Comparison of ENCODE assay signal across 9 cellular contexts in the genomic region with DNA sequence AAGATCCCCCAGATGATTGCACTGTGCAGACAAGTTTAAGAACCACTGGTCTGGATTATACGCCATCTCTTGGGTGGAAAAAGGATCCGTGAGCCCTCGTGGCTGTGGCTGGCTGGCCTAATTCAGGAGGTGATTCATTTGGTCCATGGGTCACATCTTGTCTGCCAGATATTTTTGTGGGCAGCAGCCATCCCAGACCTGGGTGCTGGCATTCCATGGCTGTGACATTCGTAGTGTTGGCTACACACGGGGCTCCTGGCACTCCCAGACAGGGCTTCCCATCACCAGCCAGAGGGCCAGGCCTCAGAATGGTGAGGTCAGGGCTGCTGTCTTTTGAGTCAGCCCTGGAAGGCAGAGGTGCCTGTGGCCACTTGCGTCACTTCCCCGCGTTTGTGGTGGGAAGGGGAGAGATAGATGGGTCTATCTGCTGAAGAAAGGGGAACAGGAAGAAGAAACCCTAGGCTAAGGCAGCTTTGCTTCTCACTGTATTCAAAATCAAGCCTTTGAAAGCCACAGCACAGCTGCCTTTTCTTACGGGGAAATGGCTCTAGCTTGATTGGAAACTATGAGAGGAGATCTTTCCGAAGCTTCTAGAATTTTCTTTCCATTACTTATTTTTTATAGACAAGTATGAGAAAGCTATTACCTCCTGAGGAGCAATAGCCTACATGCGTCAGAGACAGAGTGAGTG. TPM values are rescaled to one million over a fixed set of nuclear protein-coding genes. Genes with fewer than 3 reads are reported as not detected.
A peak's percentile ranks its signal among the peaks of the same experiment; 100 is the strongest.
DNase-seq lines count a peak whose midpoint lies in the region; ATAC-seq, FAIRE-seq and TF ChIP-seq lines count a peak whose summit lies in the region.
"Had no signal": no experiment of that assay in that cellular context is flagged by ENCODE, and none has a peak within 500 bp of the region (broad histone marks: within the 10 kb centered on the region; RNA-seq: fewer than 3 reads in every experiment).

No MANE protein-coding gene starts in this region.

- peaks cover 79% of the 10 kb centered on the region for H3K36me3 Mint-ChIP-seq in activated naive CD4-positive, alpha-beta T cell treated with anti-CD3 and anti-CD28 coated beads, Interleukin-2, amount 10 ng/mL, durations not matched to agents 7 days and 5 days

- intact Hi-C loops in left lung (cut with DNase I), result loop anchor here in 1 of 2 donors (5.0 kb wide), 1 partner anchor 33 kb away; no protein-coding TSS in a partner anchor

- no peaks in the 10 kb centered on the region for H3K9me3 ChIP-seq in left lung
- H3K9me3 ChIP-seq: SJSA1 had no signal

- H3K27me3 ChIP-seq in left lung, result no peaks in the 10 kb centered on the region
- H3K27me3 ChIP-seq: SJSA1 had no signal

- FAIRE-seq in GM18507 (lab: Jason Lieb, UNC) (peak; percentile 92), frontal cortex (lab: Jason Lieb, UNC) (no peak)

- H3K27ac Mint-ChIP-seq in activated naive CD4-positive, alpha-beta T cell treated with anti-CD3 and anti-CD28 coated beads, Interleukin-2, amount 10 ng/mL, durations not matched to agents 7 days and 5 days, result peak overlapping the region; percentile 95

- H3K27me3 Mint-ChIP-seq in activated naive CD4-positive, alpha-beta T cell treated with anti-CD3 and anti-CD28 coated beads, Interleukin-2, amount 10 ng/mL, durations not matched to agents 7 days and 5 days, result no peaks in the 10 kb centered on the region

- peaks cover 99% of the 10 kb centered on the region for H3K4me1 Mint-ChIP-seq in activated naive CD4-positive, alpha-beta T cell treated with anti-CD3 and anti-CD28 coated beads, Interleukin-2, amount 10 ng/mL, durations not matched to agents 7 days and 5 days

- H3K9me3 Mint-ChIP-seq in activated naive CD4-positive, alpha-beta T cell treated with anti-CD3 and anti-CD28 coated beads, Interleukin-2, amount 10 ng/mL, durations not matched to agents 7 days and 5 days, result no peaks in the 10 kb centered on the region

- DNase-seq in GM18507 (ENCODE audit: extremely low spot score, insufficient read length, low read depth) (peak; percentile 71), SIG-M5 treated with dmso at 0.1 percent for 504 hours (lab: John Stamatoyannopoulos, UW; ENCODE audit: unreplicated experiment) (peak; percentile 99), left lung (peak; percentile 94 to 96), frontal cortex (ENCODE audit: low spot score in 2 of 2) (no peak), NCI-H748 (lab: John Stamatoyannopoulos, UW; ENCODE audit: unreplicated experiment) (no peak)
- peak; percentile 94 for DNase-seq in activated naive CD4-positive, alpha-beta T cell treated with anti-CD3 and anti-CD28 coated beads, Interleukin-2, amount 10 ng/mL, durations not matched to agents 7 days and 5 days
- peak; percentile 65 to 85 for DNase-seq in stimulated activated CD8-positive, alpha-beta memory T cell treated with anti-CD3 and anti-CD28 coated beads, Interleukin-4, amount 100 ng/mL, for 4 hours (ENCODE audit: low read depth in 2 of 2, low spot score in 1 of 2)

- H3K4me1 ChIP-seq in left lung, result peaks cover 6 to 99% of the 10 kb centered on the region in 2 donors

- ATAC-seq in HG02884 (IDR thresholded peaks at IDR 0.05; ENCODE audit: unreplicated experiment) (peak; percentile 73), left lung (peak; percentile 51)

- CTCF ChIA-PET in activated naive CD4-positive, alpha-beta T cell treated with anti-CD3 and anti-CD28 coated beads, Interleukin-2, amount 10 ng/mL, durations not matched to agents 7 days and 5 days (lab: Charles Lee), result interaction anchor here (0.9 to 11.8 kb wide), 11 partner anchors 9 to 118 kb away, joined by 3 to 414 read pairs (median 6); a partner anchor contains a TSS

- no peak for TF ChIP-seq CTCF in left lung (IDR thresholded peaks at IDR 0.05)

- H3K4me3 Mint-ChIP-seq in activated naive CD4-positive, alpha-beta T cell treated with anti-CD3 and anti-CD28 coated beads, Interleukin-2, amount 10 ng/mL, durations not matched to agents 7 days and 5 days, result peak overlapping the region; percentile 65

- peaks cover 0 to 19% of the 10 kb centered on the region in 2 donors for H3K36me3 ChIP-seq in left lung
- H3K36me3 ChIP-seq: SJSA1 had no signal

- peak overlapping the region; percentile 80 to 91 for H3K27ac ChIP-seq in left lung
- H3K27ac ChIP-seq: SJSA1 had no signal

- no peak overlapping the region for H3K4me3 ChIP-seq in left lung
- H3K4me3 ChIP-seq: SJSA1 had no signal

RNA-seq across cellular contexts. Expression of a gene that starts 32.4 kb away (rescaled TPM):
- total RNA-seq in left lung (10 to 100 TPM; 37.5 to 39.5 TPM), frontal cortex (13.9 TPM)

RNA-seq across cellular contexts. Expression of a gene that starts 55.4 kb away (rescaled TPM):
- 10 to 100 TPM; 11.5 to 11.8 TPM for total RNA-seq in left lung
- total RNA-seq in frontal cortex, result 14.7 TPM

Comparison
In these comparisons a context has a peak if more than half of its experiments do, and no peak if none do; other contexts are left out.
1. DNase-seq: peak in GM18507 (single experiment), SIG-M5 treated with dmso at 0.1 percent for 504 hours (single experiment), activated naive CD4-positive, alpha-beta T cell treated with anti-CD3 and anti-CD28 coated beads, Interleukin-2, amount 10 ng/mL, durations not matched to agents 7 days and 5 days (single experiment), left lung (2 of 2) and stimulated activated CD8-positive, alpha-beta memory T cell treated with anti-CD3 and anti-CD28 coated beads, Interleukin-4, amount 100 ng/mL, for 4 hours (2 of 2); none in frontal cortex (0 of 2) and NCI-H748 (single experiment).